Comparison of ENCODE assay signal across 32 cellular contexts in the genomic region with DNA sequence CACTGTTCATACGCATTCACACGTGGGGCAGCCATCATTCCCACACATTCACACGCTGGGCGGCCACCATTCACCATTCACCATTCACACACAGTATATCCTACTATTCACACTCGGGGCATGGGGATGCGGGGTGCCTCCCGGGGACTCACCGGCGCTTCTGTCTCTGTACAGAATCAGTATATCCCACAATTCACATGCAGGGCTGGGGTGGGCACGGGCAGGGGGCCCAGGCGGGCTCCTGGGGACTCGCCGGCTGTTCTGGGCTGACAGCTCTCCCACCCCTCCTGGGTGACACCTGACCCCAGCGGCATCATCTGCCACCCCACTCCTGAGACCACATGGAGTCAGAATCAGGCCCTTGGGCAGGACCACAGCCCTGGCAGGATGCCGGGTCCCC.
"Had no signal": no experiment of that assay in that cellular context is flagged by ENCODE, and none has a peak within 500 bp of the region (broad histone marks: within the 10 kb centered on the region; RNA-seq: fewer than 3 reads in every experiment).

No MANE protein-coding gene starts in this region.

- H3K9me3 Mint-ChIP-seq: activated CD4-positive, alpha-beta memory T cell treated with anti-CD3 and anti-CD28 coated beads for 36 hours; activated naive CD4-positive, alpha-beta T cell treated with anti-CD3 and anti-CD28 coated beads for 36 hours; activated naive CD4-positive, alpha-beta T cell treated with anti-CD3 and anti-CD28 coated beads, Interleukin-2, amount 50 U/mL, for 24 hours; activated naive CD8-positive, alpha-beta T cell treated with anti-CD3 and anti-CD28 coated beads for 36 hours; activated naive CD8-positive, alpha-beta T cell treated with anti-CD3 and anti-CD28 coated beads, Interleukin-2, amount 50 U/mL, for 24 hours; activated T-helper 1 cell treated with anti-CD3 and anti-CD28 coated beads, Interleukin-12 subunit alpha, Interleukin-12 subunit beta, Interleukin-2, Interleukin-4 antibody, amounts not matched to agents 30 ng/mL and 10 ng/mL and 1 ng/mL, durations not matched to agents 14 hours and 24 hours and 36 hours; activated T-helper 2 cell treated with anti-CD3 and anti-CD28 coated beads, Interferon-gamma antibody, Interleukin-2, Interleukin-4, amounts not matched to agents 10 μg/mL and 5 μg/mL and 100 μg/mL, durations not matched to agents 14 hours and 24 hours and 36 hours; effector memory CD8-positive, alpha-beta T cell; WTC11 had no signal

- H3K27ac Mint-ChIP-seq: activated CD4-positive, alpha-beta memory T cell treated with anti-CD3 and anti-CD28 coated beads for 36 hours; activated CD8-positive, alpha-beta memory T cell treated with anti-CD3 and anti-CD28 coated beads, Interleukin-2, amount 10 ng/mL, durations not matched to agents 7 days and 5 days; activated CD8-positive, alpha-beta T cell treated with anti-CD3 and anti-CD28 coated beads, Interleukin-2, amount 10 ng/mL, durations not matched to agents 7 days and 5 days; activated naive CD4-positive, alpha-beta T cell treated with anti-CD3 and anti-CD28 coated beads for 36 hours; activated naive CD4-positive, alpha-beta T cell treated with anti-CD3 and anti-CD28 coated beads, Interleukin-2, amount 50 U/mL, for 24 hours; activated naive CD8-positive, alpha-beta T cell treated with anti-CD3 and anti-CD28 coated beads for 36 hours; activated naive CD8-positive, alpha-beta T cell treated with anti-CD3 and anti-CD28 coated beads, Interleukin-2, amount 50 U/mL, for 24 hours; activated T-helper 1 cell treated with anti-CD3 and anti-CD28 coated beads, Interleukin-12 subunit alpha, Interleukin-12 subunit beta, Interleukin-2, Interleukin-4 antibody, amounts not matched to agents 30 ng/mL and 10 ng/mL and 1 ng/mL, durations not matched to agents 14 hours and 24 hours and 36 hours; activated T-helper 2 cell treated with anti-CD3 and anti-CD28 coated beads, Interferon-gamma antibody, Interleukin-2, Interleukin-4, amounts not matched to agents 10 μg/mL and 5 μg/mL and 100 μg/mL, durations not matched to agents 14 hours and 24 hours and 36 hours; WTC11 had no signal

- H3K4me1 Mint-ChIP-seq: WTC11 had no signal

- ATAC-seq: activated CD8-positive, alpha-beta memory T cell treated with anti-CD3 and anti-CD28 coated beads, Interleukin-2, amount 10 ng/mL, durations not matched to agents 7 days and 5 days; activated CD8-positive, alpha-beta T cell treated with anti-CD3 and anti-CD28 coated beads, Interleukin-2, amount 10 ng/mL, durations not matched to agents 7 days and 5 days; activated naive CD8-positive, alpha-beta T cell treated with anti-CD3 and anti-CD28 coated beads, Interleukin-2, amount 50 U/mL, for 24 hours; body of pancreas; effector memory CD8-positive, alpha-beta T cell; gastroesophageal sphincter; WTC11 had no signal

- H3K4me1 ChIP-seq: adrenal gland, body of pancreas had no signal

- H3K27ac ChIP-seq: adrenal gland, body of pancreas, esophagus muscularis mucosa, gastroesophageal sphincter had no signal

- H3K36me3 Mint-ChIP-seq: activated naive CD8-positive, alpha-beta T cell treated with anti-CD3 and anti-CD28 coated beads for 36 hours; WTC11 had no signal

- DNase-seq: activated CD4-positive, alpha-beta memory T cell treated with anti-CD3 and anti-CD28 coated beads for 36 hours; activated CD4-positive, alpha-beta T cell treated with anti-CD3 and anti-CD28 coated beads for 1 hour; activated CD4-positive, alpha-beta T cell treated with anti-CD3 and anti-CD28 coated beads for 4 hours; activated CD4-positive, alpha-beta T cell treated with anti-CD3 and anti-CD28 coated beads, Interleukin-2, amount 50 U/mL, for 1 hour; activated CD8-positive, alpha-beta memory T cell treated with anti-CD3 and anti-CD28 coated beads, Interleukin-2, amount 10 ng/mL, durations not matched to agents 7 days and 5 days; activated CD8-positive, alpha-beta memory T cell treated with anti-CD3 and anti-CD28 coated beads, Interleukin-2, amount 50 U/mL, for 4 hours; activated CD8-positive, alpha-beta T cell treated with anti-CD3 and anti-CD28 coated beads, Interleukin-2, amount 10 ng/mL, durations not matched to agents 7 days and 5 days; activated effector memory CD4-positive, alpha-beta T cell treated with anti-CD3 and anti-CD28 coated beads, Interleukin-2, amount 50 U/mL, for 16 hours; activated naive CD4-positive, alpha-beta T cell treated with anti-CD3 and anti-CD28 coated beads for 36 hours; activated naive CD8-positive, alpha-beta T cell treated with anti-CD3 and anti-CD28 coated beads for 36 hours; activated naive CD8-positive, alpha-beta T cell treated with anti-CD3 and anti-CD28 coated beads, Interleukin-2, amount 50 U/mL, for 24 hours; activated T-cell treated with anti-CD3 and anti-CD28 coated beads, Interleukin-2, amount 50 U/mL, for 1 hour; activated T-cell treated with anti-CD3 and anti-CD28 coated beads, Interleukin-2, amount 50 U/mL, for 48 hours; amygdala; body of pancreas; caudate nucleus; cortex of kidney; dermis blood vessel endothelial cell; effector CD4-positive, alpha-beta T cell; effector memory CD8-positive, alpha-beta T cell; erythroblast; foreskin melanocyte; head of caudate nucleus; T-helper 1 cell; T-helper 2 cell had no signal

- H3K4me3 ChIP-seq: adrenal gland, body of pancreas, esophagus muscularis mucosa, gastroesophageal sphincter had no signal

- H3K9me3 ChIP-seq: adrenal gland, body of pancreas, esophagus muscularis mucosa, gastroesophageal sphincter had no signal

- H3K27me3 ChIP-seq: adrenal gland, body of pancreas, esophagus muscularis mucosa, gastroesophageal sphincter had no signal

- H3K4me3 Mint-ChIP-seq: activated CD4-positive, alpha-beta memory T cell treated with anti-CD3 and anti-CD28 coated beads for 36 hours; activated CD8-positive, alpha-beta memory T cell treated with anti-CD3 and anti-CD28 coated beads, Interleukin-2, amount 10 ng/mL, durations not matched to agents 7 days and 5 days; activated CD8-positive, alpha-beta T cell treated with anti-CD3 and anti-CD28 coated beads, Interleukin-2, amount 10 ng/mL, durations not matched to agents 7 days and 5 days; activated naive CD4-positive, alpha-beta T cell treated with anti-CD3 and anti-CD28 coated beads for 36 hours; activated naive CD4-positive, alpha-beta T cell treated with anti-CD3 and anti-CD28 coated beads, Interleukin-2, amount 50 U/mL, for 24 hours; activated naive CD8-positive, alpha-beta T cell treated with anti-CD3 and anti-CD28 coated beads for 36 hours; activated naive CD8-positive, alpha-beta T cell treated with anti-CD3 and anti-CD28 coated beads, Interleukin-2, amount 50 U/mL, for 24 hours; activated T-helper 1 cell treated with anti-CD3 and anti-CD28 coated beads, Interleukin-12 subunit alpha, Interleukin-12 subunit beta, Interleukin-2, Interleukin-4 antibody, amounts not matched to agents 30 ng/mL and 10 ng/mL and 1 ng/mL, durations not matched to agents 14 hours and 24 hours and 36 hours; effector memory CD8-positive, alpha-beta T cell; WTC11 had no signal

- H3K27me3 Mint-ChIP-seq: activated CD4-positive, alpha-beta memory T cell treated with anti-CD3 and anti-CD28 coated beads for 36 hours; activated CD8-positive, alpha-beta memory T cell treated with anti-CD3 and anti-CD28 coated beads, Interleukin-2, amount 10 ng/mL, durations not matched to agents 7 days and 5 days; activated naive CD4-positive, alpha-beta T cell treated with anti-CD3 and anti-CD28 coated beads, Interleukin-2, amount 50 U/mL, for 24 hours; activated naive CD8-positive, alpha-beta T cell treated with anti-CD3 and anti-CD28 coated beads for 36 hours; activated naive CD8-positive, alpha-beta T cell treated with anti-CD3 and anti-CD28 coated beads, Interleukin-2, amount 50 U/mL, for 24 hours; effector memory CD8-positive, alpha-beta T cell had no signal
